In genomic region chr2:193584522-193584938, GRCh38 we compare ENCODE assay signal across 7 cellular contexts.
DNase-seq lines count a peak whose midpoint lies in the region; ATAC-seq and TF ChIP-seq lines count a peak whose summit lies in the region.

No MANE protein-coding gene starts in this region.

- no peak for TF ChIP-seq POLR2A in HCT116 (IDR thresholded peaks at IDR 0.05; ENCODE audit: borderline replicate concordance, extremely low read depth, insufficient read depth, insufficient read length)

- no peak overlapping the region for H2AK5ac ChIP-seq in trophoblast cell (ENCODE audit: low read length)

- H3K27me3 ChIP-seq in HCT116 (ENCODE audit: insufficient read depth, low read length) (no peaks in the 10 kb centered on the region), trophoblast cell (ENCODE audit: insufficient read depth, low read length) (no peaks in the 10 kb centered on the region)

- intact Hi-C loops in HCT116 (cut with micrococcal nuclease) = loop anchor here (5.0 kb wide), 2 partner anchors 842 to 1392 kb away; partner anchors contain the start of gene TMEFF2

- H3K23ac ChIP-seq in trophoblast cell (ENCODE audit: low read length) = no peak overlapping the region

- no peak overlapping the region for H3K4ac ChIP-seq in trophoblast cell (ENCODE audit: low read depth, low read length)

- H3K27ac Mint-ChIP-seq in activated CD8-positive, alpha-beta memory T cell treated with anti-CD3 and anti-CD28 coated beads, Interleukin-2, amount 10 ng/mL, durations not matched to agents 7 days and 5 days = no peak overlapping the region

- peak; percentile 20 to 57 (median 52); a peak in 4 of 6 replicates for TF ChIP-seq CTCF in HCT116 (IDR thresholded peaks at IDR 0.05 in 2 of 3, conservative IDR thresholded peaks at IDR 0.05 in 1 of 3; ENCODE audit: borderline replicate concordance in 1 of 3, insufficient read depth in 1 of 3, low read depth in 2 of 3, low read length in 2 of 3)
- peak; percentile 54 for TF ChIP-seq CTCF in LNCaP clone FGC (IDR thresholded peaks at IDR 0.05; ENCODE audit: control insufficient read depth, extremely low read depth, insufficient read depth)
- TF ChIP-seq CTCF in astrocyte of the spinal cord (IDR thresholded peaks at IDR 0.05; ENCODE audit: low read depth, low read length) = peak; percentile 58

- H3K4me1 ChIP-seq in HCT116 (ENCODE audit: control insufficient read depth in 1 of 2, insufficient read depth in 2 of 2, low read length in 2 of 2) (no peaks in the 10 kb centered on the region), trophoblast cell (ENCODE audit: control insufficient read depth in 1 of 2, insufficient read depth in 2 of 2, low read length in 2 of 2) (peaks cover 6 to 15% of the 10 kb centered on the region in 2 experiments)

- H3K36me3 Mint-ChIP-seq in activated CD8-positive, alpha-beta memory T cell treated with anti-CD3 and anti-CD28 coated beads, Interleukin-2, amount 10 ng/mL, durations not matched to agents 7 days and 5 days = no peaks in the 10 kb centered on the region

- DNase-seq in HCT116 (ENCODE audit: low read depth, low spot score) = peak; percentile 15
- peak; percentile 39 for DNase-seq in LNCaP clone FGC (ENCODE audit: low read depth)
- peak; percentile 52 for DNase-seq in astrocyte of the spinal cord (ENCODE audit: low read depth, low spot score)
- peak; percentile 7 to 59 for DNase-seq in trophoblast cell
- DNase-seq in activated CD8-positive, alpha-beta memory T cell treated with anti-CD3 and anti-CD28 coated beads, Interleukin-2, amount 10 ng/mL, durations not matched to agents 7 days and 5 days = no peak
- no peak for DNase-seq in retina

- H3K36me3 ChIP-seq in HCT116 (ENCODE audit: control insufficient read depth in 1 of 2, insufficient read depth in 2 of 2, low read length in 2 of 2) = no peaks in the 10 kb centered on the region
- no peaks in the 10 kb centered on the region for H3K36me3 ChIP-seq in trophoblast cell (ENCODE audit: control insufficient read depth in 1 of 2, insufficient read depth in 2 of 2, low read length in 2 of 2)

- H3K79me1 ChIP-seq in trophoblast cell (ENCODE audit: low read length) = peaks cover 4% of the 10 kb centered on the region

- CTCF ChIA-PET in HCT116 (lab: Charles Lee) = interaction anchor here (0.6 to 2.3 kb wide), 16 partner anchors 8 to 1773 kb away, joined by 3 to 15 read pairs (median 4); no protein-coding TSS in a partner anchor
- CTCF ChIA-PET in activated CD8-positive, alpha-beta memory T cell treated with anti-CD3 and anti-CD28 coated beads, Interleukin-2, amount 10 ng/mL, durations not matched to agents 7 days and 5 days (lab: Charles Lee) = no interaction called here

- H4K91ac ChIP-seq in trophoblast cell (ENCODE audit: low read depth, low read length) = no peak overlapping the region

- no peaks in the 10 kb centered on the region for H3K4me1 Mint-ChIP-seq in activated CD8-positive, alpha-beta memory T cell treated with anti-CD3 and anti-CD28 coated beads, Interleukin-2, amount 10 ng/mL, durations not matched to agents 7 days and 5 days

- no peak overlapping the region for H4K8ac ChIP-seq in trophoblast cell (ENCODE audit: low read depth, low read length)

- peak; percentile 57 for TF ChIP-seq RAD21 in HCT116 (IDR thresholded peaks at IDR 0.05; ENCODE audit: low read depth)

- H2BK5ac ChIP-seq in trophoblast cell (ENCODE audit: low read depth, low read length, poor library complexity) = no peak overlapping the region

- H3K9me3 ChIP-seq in HCT116 (ENCODE audit: control insufficient read depth in 1 of 2, insufficient read depth in 1 of 2, low read depth in 1 of 2, low read length in 2 of 2) (no peaks in the 10 kb centered on the region), trophoblast cell (ENCODE audit: insufficient read depth, low read depth, low read length) (no peaks in the 10 kb centered on the region)

- H2AFZ ChIP-seq in HCT116 (ENCODE audit: low read depth, low read length, poor library complexity, severe bottlenecking) (no peak overlapping the region), trophoblast cell (ENCODE audit: insufficient read depth, low read length, poor library complexity) (no peak overlapping the region)

- H3K14ac ChIP-seq in trophoblast cell (ENCODE audit: low read length) = no peak overlapping the region

- no CpG with 5 or more reads among the region's 1 CpG for WGBS in trophoblast cell (ENCODE audit: extremely low coverage, insufficient coverage, insufficient read length)

- no peak overlapping the region for H3K4me2 ChIP-seq in HCT116 (ENCODE audit: low read length)
- no peak overlapping the region for H3K4me2 ChIP-seq in trophoblast cell (ENCODE audit: low read length)

- H4K20me1 ChIP-seq in HCT116 (ENCODE audit: insufficient read depth) = no peaks in the 10 kb centered on the region

- POLR2A ChIA-PET in HCT116 (lab: Charles Lee) = no interaction called here

- H2BK120ac ChIP-seq in trophoblast cell (ENCODE audit: insufficient read depth, low read length, poor library complexity) = no peak overlapping the region

- no peak overlapping the region for H3K4me3 Mint-ChIP-seq in activated CD8-positive, alpha-beta memory T cell treated with anti-CD3 and anti-CD28 coated beads, Interleukin-2, amount 10 ng/mL, durations not matched to agents 7 days and 5 days

- no peak overlapping the region for H2BK12ac ChIP-seq in trophoblast cell (ENCODE audit: low read length)

- no peak overlapping the region for H3K27ac ChIP-seq in HCT116 (ENCODE audit: low read depth, low read length)
- no peak overlapping the region for H3K27ac ChIP-seq in trophoblast cell (ENCODE audit: low read depth, low read length)

- H3K79me2 ChIP-seq in HCT116 (ENCODE audit: insufficient read depth, low read length) (no peaks in the 10 kb centered on the region), trophoblast cell (ENCODE audit: control insufficient read depth, insufficient read depth, low read length, poor library complexity) (no peaks in the 10 kb centered on the region)

- no peak overlapping the region for H3K9ac ChIP-seq in HCT116 (ENCODE audit: low read length)
- no peak overlapping the region for H3K9ac ChIP-seq in trophoblast cell (ENCODE audit: low read length)

- H4K12ac ChIP-seq in trophoblast cell (ENCODE audit: low read depth, low read length) = no peak overlapping the region

- no TSS peak for BruUV-seq in HCT116 (replicated peaks; lab: Mats Ljungman, UMichigan)

- no peaks in the 10 kb centered on the region for H3K27me3 Mint-ChIP-seq in activated CD8-positive, alpha-beta memory T cell treated with anti-CD3 and anti-CD28 coated beads, Interleukin-2, amount 10 ng/mL, durations not matched to agents 7 days and 5 days

- ATAC-seq in GM18508 (IDR thresholded peaks at IDR 0.05; ENCODE audit: insufficient read depth, unreplicated experiment) = peak; percentile 93
- ATAC-seq in HCT116 = peak; percentile 88
- no peak for ATAC-seq in activated CD8-positive, alpha-beta memory T cell treated with anti-CD3 and anti-CD28 coated beads, Interleukin-2, amount 10 ng/mL, durations not matched to agents 7 days and 5 days

- no peaks in the 10 kb centered on the region for H3K9me2 ChIP-seq in HCT116 (ENCODE audit: insufficient read depth)

- H3K4me3 ChIP-seq in HCT116 (replicated peaks in 1 of 2; ENCODE audit: low read depth in 1 of 2, low read length in 2 of 2) (no peak overlapping the region), LNCaP clone FGC (ENCODE audit: low read depth, low read length) (no peak overlapping the region), astrocyte of the spinal cord (ENCODE audit: low read depth, low read length) (no peak overlapping the region), trophoblast cell (ENCODE audit: low read depth, low read length) (no peak overlapping the region)

- no peak overlapping the region for H3K18ac ChIP-seq in trophoblast cell (ENCODE audit: low read length)

- RAD21 ChIA-PET in HCT116 (lab: Charles Lee; ENCODE audit: low non-redundant PET in 1 of 2, low total read pairs in 2 of 2, uncharacterized antibody in 2 of 2, unreplicated experiment in 2 of 2) = no interaction called here

- H3K9me3 Mint-ChIP-seq in activated CD8-positive, alpha-beta memory T cell treated with anti-CD3 and anti-CD28 coated beads, Interleukin-2, amount 10 ng/mL, durations not matched to agents 7 days and 5 days (ENCODE audit: low read depth) = no peaks in the 10 kb centered on the region

- in situ Hi-C loops in astrocyte of the spinal cord (cut with HindIII; ENCODE audit: low sequenced_read_pairs) = no loop called here

TF ChIP-seq in HCT116, 20 proteins besides CTCF, POLR2A, EP300 and RAD21:
- no peak for TF ChIP-seq ELF1 (IDR thresholded peaks at IDR 0.05; ENCODE audit: borderline replicate concordance, low read depth)
- no peak for TF ChIP-seq YY1 (IDR thresholded peaks at IDR 0.05; ENCODE audit: extremely low read depth, insufficient replicate concordance, low read depth, low read length)
- no peak for TF ChIP-seq ZBTB33 (IDR thresholded peaks at IDR 0.05; ENCODE audit: extremely low read depth, insufficient replicate concordance, low read length)

Comparison
In these comparisons a context has a peak if more than half of its experiments do, and no peak if none do; other contexts are left out.
1. DNase-seq: peak in HCT116 (single experiment), LNCaP clone FGC (single experiment), astrocyte of the spinal cord (single experiment) and trophoblast cell (2 of 2); none in activated CD8-positive, alpha-beta memory T cell treated with anti-CD3 and anti-CD28 coated beads, Interleukin-2, amount 10 ng/mL, durations not matched to agents 7 days and 5 days (single experiment) and retina (single experiment).
2. Peak in every context shown above with its lines, with median percentiles within 50 percentile points of each other: CTCF ChIP-seq.